ENCODE assay signal across 8 cellular contexts in the genomic region with DNA sequence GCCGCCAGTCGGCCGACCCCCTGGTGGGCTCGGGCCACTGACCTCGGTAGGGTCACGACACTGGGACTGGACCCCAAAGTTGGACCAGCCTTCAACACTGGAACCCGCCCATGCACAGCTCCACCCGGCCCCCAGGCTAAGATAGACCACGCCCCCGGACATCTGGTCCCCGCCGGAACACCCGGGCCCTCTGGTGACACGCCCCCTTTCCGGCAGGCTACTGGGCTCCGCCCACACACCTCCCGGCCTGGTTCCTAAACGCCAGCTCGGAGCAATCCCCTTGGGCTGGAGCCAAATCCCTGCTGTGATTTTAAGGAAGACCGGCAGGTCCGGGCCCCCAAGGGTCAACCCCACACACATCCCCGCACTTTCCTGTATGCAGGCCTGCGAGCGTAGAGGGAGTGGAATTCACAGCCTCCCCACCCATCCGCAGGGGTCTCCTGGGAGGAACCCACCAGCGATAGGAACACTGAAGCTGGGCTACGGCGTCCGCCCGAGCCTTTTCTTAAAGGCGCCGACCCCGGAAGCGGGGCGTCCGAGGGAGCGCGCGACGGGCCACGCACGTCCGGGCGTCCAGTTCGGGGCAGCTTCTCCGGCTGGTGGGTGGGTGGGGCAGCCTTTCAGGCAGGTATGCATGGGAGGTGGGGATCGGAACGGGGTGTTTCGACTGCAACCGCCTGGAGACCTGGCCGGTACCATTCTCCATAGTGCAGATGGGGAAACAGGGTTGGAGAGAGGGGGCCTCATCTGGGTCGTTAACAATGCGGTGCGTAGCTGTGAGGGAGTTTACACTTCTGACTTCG. TPM values are rescaled to one million over a fixed set of nuclear protein-coding genes. Genes with fewer than 3 reads are reported as not detected.
DNase-seq lines count a peak whose midpoint lies in the region; ATAC-seq and TF ChIP-seq lines count a peak whose summit lies in the region.

A gene with protein sequence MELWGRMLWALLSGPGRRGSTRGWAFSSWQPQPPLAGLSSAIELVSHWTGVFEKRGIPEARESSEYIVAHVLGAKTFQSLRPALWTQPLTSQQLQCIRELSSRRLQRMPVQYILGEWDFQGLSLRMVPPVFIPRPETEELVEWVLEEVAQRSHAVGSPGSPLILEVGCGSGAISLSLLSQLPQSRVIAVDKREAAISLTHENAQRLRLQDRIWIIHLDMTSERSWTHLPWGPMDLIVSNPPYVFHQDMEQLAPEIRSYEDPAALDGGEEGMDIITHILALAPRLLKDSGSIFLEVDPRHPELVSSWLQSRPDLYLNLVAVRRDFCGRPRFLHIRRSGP (plus strand): TSS at position 576 of the 803 bp plus-strand sequence. CDS start 1,583 bp downstream, outside the sequence.

- no peak for TF ChIP-seq CTCF in AG04449 (IDR thresholded peaks at IDR 0.05; ENCODE audit: insufficient read depth, low read length, missing control alignments)
- TF ChIP-seq CTCF in activated B cell treated with CpG ODN at 0.5 μM for 24 hours (IDR thresholded peaks at IDR 0.05), result no peak

- ATAC-seq in GM18873 (IDR thresholded peaks at IDR 0.05; ENCODE audit: low FRiP score, unreplicated experiment), result peak; percentile 46
- peak; percentile 62 for ATAC-seq in HG03139 (IDR thresholded peaks at IDR 0.05; ENCODE audit: unreplicated experiment)
- peak; percentile 74 for ATAC-seq in activated B cell treated with CpG ODN at 0.5 μM for 24 hours (ENCODE audit: low read depth)

- peak within 1 kb of the TSS; percentile 97 for H3K4me3 Mint-ChIP-seq in activated B cell treated with CpG ODN at 0.5 μM for 24 hours

- CTCF ChIA-PET in AG04449 (lab: Yijun Ruan, JAX) (interaction anchor here (1.0 to 26.0 kb wide), 8 partner anchors 9 to 529 kb away, joined by 3 to 819 read pairs (median 10); a partner anchor contains a TSS), activated B cell treated with CpG ODN at 0.5 μM for 24 hours (lab: Charles Lee) (interaction anchor here (0.8 to 9.9 kb wide), 5 partner anchors 17 to 84 kb away, joined by 3 to 245 read pairs (median 11); a partner anchor contains a TSS)

- H3K27ac ChIP-seq in caudate nucleus (ENCODE audit: low read depth, low read length), result peak within 1 kb of the TSS; percentile 92

- H3K4me1 Mint-ChIP-seq in activated B cell treated with CpG ODN at 0.5 μM for 24 hours, result peaks cover 34% of the 10 kb centered on the region

- peaks cover 15% of the 10 kb centered on the region for H3K36me3 Mint-ChIP-seq in activated B cell treated with CpG ODN at 0.5 μM for 24 hours (ENCODE audit: low read depth)

- DNase-seq in AG04449 (ENCODE audit: low read depth, low spot score) (peak; percentile 54), NCI-H226 (peak; percentile 69), activated B cell treated with CpG ODN at 0.5 μM for 24 hours (peak; percentile 90), caudate nucleus (lab: John Stamatoyannopoulos, UW) (peak; percentile 72 to 98 (median 93)), iPS-NIHi7 (ENCODE audit: extremely low spot score) (peak; percentile 100), smooth muscle cell of the brain vasculature (ENCODE audit: low read depth, low spot score) (peak; percentile 82)

- intact Hi-C loops in activated B cell treated with CpG ODN at 0.5 μM for 24 hours (cut with micrococcal nuclease), result loop anchor here (1.0 to 5.0 kb wide), 7 partner anchors 21 to 1118 kb away; a partner anchor contains a TSS

- peak within 1 kb of the TSS; percentile 97 for H3K4me3 ChIP-seq in AG04449 (ENCODE audit: low read depth, low read length)

- no peaks in the 10 kb centered on the region for H3K9me3 Mint-ChIP-seq in activated B cell treated with CpG ODN at 0.5 μM for 24 hours

- POLR2A ChIA-PET in AG04449 (lab: Yijun Ruan, JAX), result interaction anchor here (0.6 to 3.7 kb wide), 14 partner anchors 9 to 236 kb away, joined by 3 to 19 read pairs (median 4); a partner anchor contains a TSS
- POLR2A ChIA-PET in activated B cell treated with CpG ODN at 0.5 μM for 24 hours (lab: Charles Lee), result interaction anchor here (0.6 to 6.9 kb wide), 26 partner anchors 11 to 1549 kb away, joined by 3 to 125 read pairs (median 5); a partner anchor contains a TSS

- H3K27me3 Mint-ChIP-seq in activated B cell treated with CpG ODN at 0.5 μM for 24 hours, result no peaks in the 10 kb centered on the region

- H3K27ac Mint-ChIP-seq in activated B cell treated with CpG ODN at 0.5 μM for 24 hours, result peak within 1 kb of the TSS; percentile 93

RNA-seq across cellular contexts. Expression of the gene that starts here (rescaled TPM):
- total RNA-seq in activated B cell treated with CpG ODN at 0.5 μM for 24 hours, result 23.5 and 26.9 TPM in 2 replicates

Comparison
In these comparisons a context has a peak if more than half of its experiments do, and no peak if none do; other contexts are left out.
1. Peak in every context shown above with its lines: DNase-seq, ATAC-seq, H3K4me3 ChIP-seq and H3K27ac ChIP-seq.